In genomic region chr10:21166557-21167287, GRCh38 we compare ENCODE assay signal across 1 cellular context.
TF ChIP-seq lines count a peak whose summit lies in the region.

No MANE protein-coding gene starts in this region.

TF ChIP-seq in K562, 482 proteins besides CTCF, POLR2A, EP300 and RAD21 (continued from another document and continues in another):
- TF ChIP-seq ZNF655 (CRISPR knock-in tag; IDR thresholded peaks at IDR 0.05) (no peak), PRDM10 (IDR thresholded peaks at IDR 0.05; ENCODE audit: partially characterized antibody) (no peak), KAT2B (IDR thresholded peaks at IDR 0.05; ENCODE audit: low read depth, low read length) (no peak), ZNF766 (CRISPR knock-in tag; conservative IDR thresholded peaks at IDR 0.05) (no peak; the same call in 1 of the 2 replicates), ZBTB17 (CRISPR knock-in tag; IDR thresholded peaks at IDR 0.05) (no peak; the same call in 1 of the 2 replicates), ZNF639 (CRISPR knock-in tag; conservative IDR thresholded peaks at IDR 0.05 in 1 of 2, IDR thresholded peaks at IDR 0.05 in 1 of 2) (no peak), CLOCK (CRISPR knock-in tag; IDR thresholded peaks at IDR 0.05; ENCODE audit: borderline replicate concordance) (no peak), ATF1 (CRISPR knock-in tag; IDR thresholded peaks at IDR 0.05) (no peak), ATF1 (tag; IDR thresholded peaks at IDR 0.05) (peak; percentile 55), SMAD3 (CRISPR knock-in tag; conservative IDR thresholded peaks at IDR 0.05) (no peak), CBX1 (IDR thresholded peaks at IDR 0.05; ENCODE audit: low read depth) (peak; percentile 95; the same call in 1 of the 2 replicates), ZNF134 (CRISPR knock-in tag; conservative IDR thresholded peaks at IDR 0.05) (0 out of 2 replicates have a peak, but pooled peaks have one; percentile 23), POLR3A (IDR thresholded peaks at IDR 0.05; ENCODE audit: borderline replicate concordance, extremely low read depth, insufficient read depth, insufficient read length) (no peak), NELFE (IDR thresholded peaks at IDR 0.05; ENCODE audit: insufficient read depth, insufficient read length) (no peak), UBTF (IDR thresholded peaks at IDR 0.05; ENCODE audit: borderline replicate concordance in 1 of 2, low read depth in 2 of 2, low read length in 2 of 2) (peak in 1 of 2 experiments; percentile 66; a peak in 1 of 4 replicates), ARID3B (CRISPR knock-in tag; IDR thresholded peaks at IDR 0.05; ENCODE audit: borderline replicate concordance) (no peak), PHB2 (IDR thresholded peaks at IDR 0.05; ENCODE audit: low read depth) (no peak), CBX3 (IDR thresholded peaks at IDR 0.05; ENCODE audit: borderline replicate concordance in 1 of 2, low read length in 2 of 2) (peak in 1 of 2 experiments; percentile 81; a peak in 2 of 3 replicates), PPARD (CRISPR knock-in tag; IDR thresholded peaks at IDR 0.05) (no peak), MEIS2 (IDR thresholded peaks at IDR 0.05; ENCODE audit: partially characterized antibody) (no peak), CBFA2T2 (conservative IDR thresholded peaks at IDR 0.05) (no peak), BRF2 (IDR thresholded peaks at IDR 0.05; ENCODE audit: borderline replicate concordance, insufficient read depth, insufficient read length) (no peak), DNMT1 (IDR thresholded peaks at IDR 0.05) (no peak), SRF (CRISPR knock-in tag; IDR thresholded peaks at IDR 0.05) (no peak), KLF6 (CRISPR knock-in tag; IDR thresholded peaks at IDR 0.05; ENCODE audit: borderline replicate concordance) (no peak), JUND (IDR thresholded peaks at IDR 0.05; ENCODE audit: borderline replicate concordance, low read depth, low read length) (no peak; the same call in 1 of the 2 replicates), JUND (tag; IDR thresholded peaks at IDR 0.05; ENCODE audit: borderline replicate concordance, low read depth, low read length) (no peak; the same call in 2 of the 3 replicates), E2F1 (CRISPR knock-in tag; IDR thresholded peaks at IDR 0.05) (no peak), ZNF197 (CRISPR knock-in tag; IDR thresholded peaks at IDR 0.05; ENCODE audit: low read depth) (no peak), YBX1 (IDR thresholded peaks at IDR 0.05) (no peak), KLF13 (tag; IDR thresholded peaks at IDR 0.05; ENCODE audit: borderline replicate concordance, low read depth) (no peak), MAZ (CRISPR knock-in tag; conservative IDR thresholded peaks at IDR 0.05 in 1 of 2, IDR thresholded peaks at IDR 0.05 in 1 of 2) (0 out of 4 replicates have a peak, but pooled peaks of 1 of the 2 experiments have one; percentile 33), SRSF7 (optimal IDR thresholded peaks at IDR 0.05; ENCODE audit: low read depth, low read length) (no peak), ZNF311 (CRISPR knock-in tag; IDR thresholded peaks at IDR 0.05) (no peak)
